ENCODE assay signal across 10 cellular contexts in the genomic region with DNA sequence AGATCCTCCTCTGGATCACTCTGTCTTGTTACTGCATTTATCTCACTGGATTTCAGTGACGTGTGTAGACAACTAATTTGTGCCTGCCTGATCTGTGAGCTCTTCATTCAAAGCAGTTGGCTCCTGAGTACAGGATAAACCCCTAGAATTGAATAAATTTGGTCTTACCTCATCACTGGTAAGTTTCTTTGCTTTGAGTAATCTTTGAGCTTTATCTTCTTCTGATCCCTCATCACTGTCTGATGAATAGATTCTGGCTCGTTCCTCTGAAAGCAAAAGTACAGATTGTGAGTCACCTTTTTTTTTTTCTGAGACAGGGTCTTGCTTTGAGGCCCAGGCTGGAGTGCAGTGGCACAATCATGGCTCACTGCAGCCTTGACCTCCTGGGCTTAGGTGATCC.
"Had no signal": no experiment of that assay in that cellular context is flagged by ENCODE, and none has a peak within 500 bp of the region (broad histone marks: within the 10 kb centered on the region; RNA-seq: fewer than 3 reads in every experiment).

No MANE protein-coding gene starts in this region.

- H3K9me3 Mint-ChIP-seq: mesothelial cell of epicardium had no signal

- DNase-seq: activated gamma-delta T cell; adrenal gland; islet precursor cell; right cardiac atrium; stimulated activated CD4-positive, alpha-beta T cell treated with anti-CD3 and anti-CD28 coated beads, Interleukin-15, amount 100 ng/mL, for 24 hours; stimulated activated CD4-positive, alpha-beta T cell treated with anti-CD3 and anti-CD28 coated beads, Interleukin-4, amount 100 ng/mL, for 4 hours; stimulated activated CD8-positive, alpha-beta memory T cell treated with anti-CD3 and anti-CD28 coated beads, Interleukin-4, amount 100 ng/mL, for 48 hours; stimulated activated naive CD8-positive, alpha-beta T cell treated with anti-CD3 and anti-CD28 coated beads, Interleukin-15, Interleukin-2, amounts not matched to agents 100 U/mL and 50 U/mL, for 24 hours; transverse colon had no signal

- H3K27ac Mint-ChIP-seq: mesothelial cell of epicardium had no signal

- H3K4me3 Mint-ChIP-seq: mesothelial cell of epicardium had no signal

- ATAC-seq: right cardiac atrium; stimulated activated naive CD8-positive, alpha-beta T cell treated with anti-CD3 and anti-CD28 coated beads, Interleukin-15, Interleukin-2, amounts not matched to agents 100 U/mL and 50 U/mL, for 24 hours had no signal

- H3K4me1 Mint-ChIP-seq: mesothelial cell of epicardium had no signal
